In the genomic region with DNA sequence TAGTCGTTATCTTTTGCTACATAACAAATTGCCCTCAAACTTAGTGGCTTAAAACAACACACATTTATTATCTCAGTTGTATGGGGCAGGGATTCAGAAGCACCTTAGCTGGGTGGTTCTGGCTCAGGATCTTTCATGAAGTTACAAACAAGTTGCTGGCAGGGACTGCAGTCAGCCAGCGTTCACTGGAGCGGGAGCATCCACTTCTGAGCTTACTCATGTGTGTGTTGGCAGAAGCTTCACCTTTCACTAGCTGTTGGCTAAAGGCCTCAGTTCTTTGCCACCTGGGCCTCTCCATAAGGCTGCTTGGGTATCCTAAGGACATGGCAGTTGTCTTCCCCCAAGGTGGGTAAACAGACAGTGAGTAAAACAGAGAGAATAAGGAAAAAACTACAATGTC, we compare ENCODE assay signal across 14 cellular contexts.
"Had no signal": no experiment of that assay in that cellular context is flagged by ENCODE, and none has a peak within 500 bp of the region (broad histone marks: within the 10 kb centered on the region; RNA-seq: fewer than 3 reads in every experiment).

No MANE protein-coding gene starts in this region.

- H3K27ac ChIP-seq: heart left ventricle, suprapubic skin had no signal

- H3K4me1 ChIP-seq: heart left ventricle, suprapubic skin had no signal

- H3K36me3 ChIP-seq: heart left ventricle, suprapubic skin had no signal

- ATAC-seq: heart left ventricle; left ventricle myocardium superior; stimulated activated naive CD8-positive, alpha-beta T cell treated with anti-CD3 and anti-CD28 coated beads, Interleukin-15, Interleukin-2, amounts not matched to agents 100 U/mL and 50 U/mL, for 24 hours had no signal

- H3K9me3 ChIP-seq: suprapubic skin had no signal

- H3K27me3 ChIP-seq: heart left ventricle, suprapubic skin had no signal

- DNase-seq: activated CD4-positive, alpha-beta memory T cell treated with anti-CD3 and anti-CD28 coated beads, Interleukin-2, amount 10 ng/mL, durations not matched to agents 7 days and 5 days; activated CD4-positive, alpha-beta T cell treated with anti-CD3 and anti-CD28 coated beads for 1 hour; activated naive CD8-positive, alpha-beta T cell treated with anti-CD3 and anti-CD28 coated beads, Interleukin-2, amount 10 ng/mL, durations not matched to agents 7 days and 5 days; aorta; caudate nucleus; cortex of kidney; effector CD8-positive, alpha-beta T cell; heart left ventricle; left ventricle myocardium superior; mesendoderm; stimulated activated CD4-positive, alpha-beta T cell treated with anti-CD3 and anti-CD28 coated beads, Interleukin-4, amount 100 ng/mL, for 1 hour; stimulated activated CD8-positive, alpha-beta memory T cell treated with anti-CD3 and anti-CD28 coated beads, Interleukin-4, amount 100 ng/mL, for 48 hours; stimulated activated naive CD8-positive, alpha-beta T cell treated with anti-CD3 and anti-CD28 coated beads, Interleukin-15, Interleukin-2, amounts not matched to agents 100 U/mL and 50 U/mL, for 24 hours had no signal

- H3K4me3 ChIP-seq: heart left ventricle, suprapubic skin had no signal
